8 cellular contexts compared by ENCODE assay signal in genomic region chr14:21106506-21107359, GRCh38. TPM values are rescaled to one million over a fixed set of nuclear protein-coding genes. Genes with fewer than 3 reads are reported as not detected.
DNase-seq lines count a peak whose midpoint lies in the region; ATAC-seq and TF ChIP-seq lines count a peak whose summit lies in the region.

No MANE protein-coding gene starts in this region.

- peak overlapping the region; percentile 83 for H2AFZ ChIP-seq in ACC112 (ENCODE audit: low read length, unreplicated experiment)

- peaks cover 47% of the 10 kb centered on the region for H3K4me1 ChIP-seq in ACC112 (ENCODE audit: control insufficient read depth, insufficient read depth, low read length, unreplicated experiment)
- peaks cover 19 to 42% of the 10 kb centered on the region in 2 donors for H3K4me1 ChIP-seq in left lung

- H3K79me2 ChIP-seq in ACC112 (ENCODE audit: control insufficient read depth, insufficient read depth, low read length, unreplicated experiment) = no peaks in the 10 kb centered on the region

- H3K36me3 ChIP-seq in ACC112 (ENCODE audit: insufficient read depth, low read length) (no peaks in the 10 kb centered on the region), left lung (no peaks in the 10 kb centered on the region)

- ATAC-seq in GM21825 (IDR thresholded peaks at IDR 0.05; ENCODE audit: unreplicated experiment) = peak; percentile 16
- ATAC-seq in left lung = peak; percentile 35
- no peak for ATAC-seq in GM18517 (IDR thresholded peaks at IDR 0.05; ENCODE audit: unreplicated experiment)

- H3K9me3 ChIP-seq in left lung = no peaks in the 10 kb centered on the region

- H3K27me3 ChIP-seq in ACC112 (ENCODE audit: insufficient read depth, low read length) (no peaks in the 10 kb centered on the region; the same call in 1 of the 2 replicates), left lung (no peaks in the 10 kb centered on the region)

- peak; percentile 75 to 79 for TF ChIP-seq CTCF in left lung (IDR thresholded peaks at IDR 0.05)

- peak overlapping the region; percentile 28 for H3K4me3 ChIP-seq in ACC112 (ENCODE audit: low read depth, low read length)
- no peak overlapping the region for H3K4me3 ChIP-seq in left lung

- H3K27ac ChIP-seq in ACC112 (ENCODE audit: low read depth, low read length) = peak overlapping the region; percentile 91
- peak overlapping the region; percentile 81 for H3K27ac ChIP-seq in cingulate gyrus (ENCODE audit: low read depth, low read length)
- peak overlapping the region; percentile 97 to 98 for H3K27ac ChIP-seq in left lung

- peak; percentile 63 for DNase-seq in NCI-H345 treated with DMSO at 0.1 percent for 48 hours (lab: John Stamatoyannopoulos, UW; ENCODE audit: unreplicated experiment)
- DNase-seq in activated CD4-positive, alpha-beta T cell treated with anti-CD3 and anti-CD28 coated beads for 4 hours = peak; percentile 65 to 79
- peak; percentile 83 to 87 for DNase-seq in left lung
- peak; percentile 82 to 84 for DNase-seq in stimulated activated CD4-positive, alpha-beta T cell treated with anti-CD3 and anti-CD28 coated beads, Interleukin-2, amount 100 ng/mL, for 24 hours

- intact Hi-C loops in left lung (cut with DNase I) = no loop called here

RNA-seq across cellular contexts. Expression of gene TMEM253, which starts 5.9 kb away (rescaled TPM):
- total RNA-seq in left lung = under 1 TPM; 0.58 to 0.85 TPM

RNA-seq across cellular contexts. Expression of gene ZNF219, which starts 8.3 kb away (rescaled TPM):
- total RNA-seq in left lung = 10 to 100 TPM; 33.7 to 40.8 TPM

RNA-seq across cellular contexts. Expression of gene ARHGEF40, which starts 36.6 kb away (rescaled TPM):
- 10 to 100 TPM; 34.7 to 41.5 TPM for total RNA-seq in left lung

RNA-seq across cellular contexts. Expression of gene RNASE8, which starts 49.1 kb away (rescaled TPM):
- not detected for total RNA-seq in left lung

RNA-seq across cellular contexts. Expression of gene OR5AU1, which starts 49.1 kb away (rescaled TPM):
- total RNA-seq in left lung = not detected
